ENCODE assay signal across 21 cellular contexts in the genomic region with DNA sequence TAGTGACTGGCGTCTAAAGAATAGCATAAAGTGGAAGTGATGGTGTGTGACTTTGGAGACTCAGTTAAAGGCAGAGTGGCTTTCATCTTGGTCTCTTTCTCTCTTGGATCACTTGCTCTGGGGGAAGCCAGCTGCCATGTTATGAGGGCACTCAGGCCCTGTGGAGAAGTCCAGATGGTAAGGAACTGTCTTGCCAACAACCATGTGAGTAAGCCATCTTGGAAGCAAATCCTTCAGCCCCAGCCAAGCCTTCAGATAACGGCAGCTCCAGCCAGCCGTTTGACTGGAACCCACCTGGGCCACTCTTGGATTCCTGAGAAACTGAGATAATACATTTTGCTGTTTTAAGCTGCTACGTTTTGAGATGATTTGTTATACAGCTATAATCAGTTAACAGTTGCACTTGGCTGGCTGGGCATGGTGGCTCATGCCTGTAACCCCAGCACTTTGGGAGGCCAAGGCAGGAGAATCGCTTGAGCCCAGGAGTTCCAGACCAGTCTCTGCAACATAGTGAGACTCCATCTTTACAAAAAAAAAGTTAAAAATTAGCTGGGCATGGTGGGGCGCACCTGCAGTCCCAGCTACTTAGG.
"Had no signal": no experiment of that assay in that cellular context is flagged by ENCODE, and none has a peak within 500 bp of the region (broad histone marks: within the 10 kb centered on the region; RNA-seq: fewer than 3 reads in every experiment).

No MANE protein-coding gene starts in this region.

- H3K36me3 Mint-ChIP-seq: naive B cell, T-cell had no signal

- H3K4me3 ChIP-seq: esophagus muscularis mucosa, mucosa of descending colon, ovary, smooth muscle cell, stomach, upper lobe of left lung had no signal

- H3K4me3 Mint-ChIP-seq: activated CD4-positive, alpha-beta memory T cell treated with anti-CD3 and anti-CD28 coated beads, Interleukin-2, amount 10 ng/mL, durations not matched to agents 7 days and 5 days; activated naive CD8-positive, alpha-beta T cell treated with anti-CD3 and anti-CD28 coated beads, Interleukin-2, amount 10 ng/mL, durations not matched to agents 7 days and 5 days; activated T-helper 17 cell treated with anti-CD3 and anti-CD28 coated beads, Interleukin-2, amount 50 U/mL, for 72 hours; neural crest cell; T-cell had no signal

- H3K4me1 Mint-ChIP-seq: activated T-helper 17 cell treated with anti-CD3 and anti-CD28 coated beads, Interleukin-2, amount 50 U/mL, for 72 hours had no signal

- H3K27me3 Mint-ChIP-seq: activated CD4-positive, alpha-beta memory T cell treated with anti-CD3 and anti-CD28 coated beads, Interleukin-2, amount 10 ng/mL, durations not matched to agents 7 days and 5 days; activated T-helper 17 cell treated with anti-CD3 and anti-CD28 coated beads, Interleukin-2, amount 50 U/mL, for 72 hours; naive B cell; T-cell had no signal

- H3K27ac ChIP-seq: brain microvascular endothelial cell, esophagus muscularis mucosa, ovary, stomach, upper lobe of left lung had no signal

- H3K9me3 ChIP-seq: esophagus muscularis mucosa, mucosa of descending colon, ovary, stomach, upper lobe of left lung had no signal

- H3K27me3 ChIP-seq: brain microvascular endothelial cell, esophagus muscularis mucosa, ovary, stomach, upper lobe of left lung had no signal

- H3K36me3 ChIP-seq: brain microvascular endothelial cell, esophagus muscularis mucosa, ovary, stomach, upper lobe of left lung had no signal

- H3K9me3 Mint-ChIP-seq: activated CD4-positive, alpha-beta memory T cell treated with anti-CD3 and anti-CD28 coated beads, Interleukin-2, amount 10 ng/mL, durations not matched to agents 7 days and 5 days; activated naive CD8-positive, alpha-beta T cell treated with anti-CD3 and anti-CD28 coated beads, Interleukin-2, amount 10 ng/mL, durations not matched to agents 7 days and 5 days; activated T-helper 17 cell treated with anti-CD3 and anti-CD28 coated beads, Interleukin-2, amount 50 U/mL, for 72 hours; naive B cell; T-cell had no signal

- H3K27ac Mint-ChIP-seq: activated CD4-positive, alpha-beta memory T cell treated with anti-CD3 and anti-CD28 coated beads, Interleukin-2, amount 10 ng/mL, durations not matched to agents 7 days and 5 days; activated naive CD8-positive, alpha-beta T cell treated with anti-CD3 and anti-CD28 coated beads, Interleukin-2, amount 10 ng/mL, durations not matched to agents 7 days and 5 days; activated T-helper 17 cell treated with anti-CD3 and anti-CD28 coated beads, Interleukin-2, amount 50 U/mL, for 72 hours; naive B cell; T-cell had no signal

- DNase-seq: activated CD4-positive, alpha-beta memory T cell treated with anti-CD3 and anti-CD28 coated beads, Interleukin-2, amount 10 ng/mL, durations not matched to agents 7 days and 5 days; activated CD4-positive, alpha-beta T cell treated with anti-CD3 and anti-CD28 coated beads for 48 hours; activated CD4-positive, CD25-positive, alpha-beta regulatory T cell; activated naive CD4-positive, alpha-beta T cell; activated naive CD8-positive, alpha-beta T cell treated with anti-CD3 and anti-CD28 coated beads, Interleukin-2, amount 10 ng/mL, durations not matched to agents 7 days and 5 days; activated T-cell treated with anti-CD3 and anti-CD28 coated beads, Interleukin-2, amount 50 U/mL, for 1 hour; brain microvascular endothelial cell; dermis blood vessel endothelial cell; effector memory CD4-positive, alpha-beta T cell; mesenchymal stem cell; mucosa of descending colon; naive B cell; ovary; stimulated activated CD4-positive, alpha-beta T cell treated with anti-CD3 and anti-CD28 coated beads, Interleukin-4, amount 100 ng/mL, for 1 hour; stomach; T-cell; upper lobe of left lung had no signal
